ENCODE assay signal across 8 cellular contexts in the genomic region with DNA sequence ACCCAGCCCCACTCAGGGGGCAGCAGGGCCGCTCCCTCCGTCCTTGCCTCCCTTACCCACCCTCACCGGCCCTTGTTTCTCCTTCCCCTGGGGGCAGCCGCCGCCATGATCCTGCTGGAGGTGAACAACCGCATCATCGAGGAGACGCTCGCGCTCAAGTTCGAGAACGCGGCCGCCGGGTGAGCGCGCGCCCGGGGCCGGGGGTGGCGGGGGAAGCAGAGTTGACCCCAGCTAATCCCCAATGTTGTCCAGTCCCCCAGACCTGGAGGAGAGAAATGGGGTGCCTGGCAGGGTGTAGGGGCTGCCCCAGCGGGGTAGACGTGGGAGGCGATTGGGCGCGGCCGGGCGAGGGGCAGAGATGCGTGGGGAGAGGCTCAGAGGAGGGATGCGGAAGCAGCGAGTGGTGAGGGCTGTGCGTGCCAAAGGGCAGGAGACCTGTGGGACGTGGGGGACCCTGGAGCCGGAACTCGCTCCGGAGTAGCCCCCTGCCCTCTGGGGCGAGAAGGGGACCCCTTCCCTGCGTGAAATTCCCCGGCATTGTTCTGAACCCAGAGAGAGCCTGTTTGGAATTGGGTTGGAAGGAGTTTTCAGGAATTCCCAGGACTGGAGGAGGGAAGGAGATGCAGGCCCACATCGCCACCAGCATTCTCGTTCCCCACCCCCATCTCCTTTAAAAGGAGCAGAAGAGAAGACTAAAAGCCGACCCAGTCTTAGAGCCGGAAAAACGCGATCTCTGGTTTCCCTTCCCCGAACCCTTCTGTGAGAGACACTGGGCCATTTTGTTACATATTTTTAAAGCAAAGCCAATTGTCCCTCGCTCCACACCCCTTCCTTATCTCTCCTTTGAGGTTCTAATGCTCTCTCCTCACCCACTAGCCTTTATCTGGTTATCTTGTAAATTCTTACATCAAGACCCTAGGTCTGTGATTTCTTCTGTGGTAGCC. TPM values are rescaled to one million over a fixed set of nuclear protein-coding genes. Genes with fewer than 3 reads are reported as not detected.
DNase-seq lines count a peak whose midpoint lies in the region; ATAC-seq and TF ChIP-seq lines count a peak whose summit lies in the region.

No MANE protein-coding gene starts in this region.

- peak overlapping the region; percentile 98 for H3K4me3 Mint-ChIP-seq in activated B cell treated with CpG ODN at 0.5 μM for 24 hours

- no peak for TF ChIP-seq CTCF in C4-2B (conservative IDR thresholded peaks at IDR 0.05)
- no peak for TF ChIP-seq CTCF in activated B cell treated with CpG ODN at 0.5 μM for 24 hours (IDR thresholded peaks at IDR 0.05)
- TF ChIP-seq CTCF in cardiac fibroblast (IDR thresholded peaks at IDR 0.05; ENCODE audit: low read depth, low read length) = no peak

- H3K27me3 Mint-ChIP-seq in activated B cell treated with CpG ODN at 0.5 μM for 24 hours = no peaks in the 10 kb centered on the region

- peaks cover 53% of the 10 kb centered on the region for H3K4me1 Mint-ChIP-seq in activated B cell treated with CpG ODN at 0.5 μM for 24 hours

- POLR2A ChIA-PET in activated B cell treated with CpG ODN at 0.5 μM for 24 hours (lab: Charles Lee) = interaction anchor here (0.6 to 7.9 kb wide), 13 partner anchors 12 to 1170 kb away, joined by 3 to 211 read pairs (median 6); partner anchors contain the start of genes AAMP, CXCR1, GPBAR1 and PNKD

- CTCF ChIA-PET in activated B cell treated with CpG ODN at 0.5 μM for 24 hours (lab: Charles Lee) = interaction anchor here (0.7 to 4.4 kb wide), 5 partner anchors 12 to 52 kb away, joined by 3 to 23 read pairs (median 4); partner anchors contain the start of genes AAMP and PNKD

- peak overlapping the region; percentile 92 for H3K27ac ChIP-seq in C4-2B

- H3K9me3 Mint-ChIP-seq in activated B cell treated with CpG ODN at 0.5 μM for 24 hours = no peaks in the 10 kb centered on the region

- peaks cover 48% of the 10 kb centered on the region for H3K36me3 Mint-ChIP-seq in activated B cell treated with CpG ODN at 0.5 μM for 24 hours (ENCODE audit: low read depth)

- peak overlapping the region; percentile 99 for H3K27ac Mint-ChIP-seq in activated B cell treated with CpG ODN at 0.5 μM for 24 hours

- DNase-seq in HuH-7.5 (ENCODE audit: low spot score) (peak; percentile 34), activated B cell treated with CpG ODN at 0.5 μM for 24 hours (peak; percentile 65), cardiac fibroblast (ENCODE audit: low read depth in 2 of 2) (peak; percentile 38 to 46), left colon (peak; percentile 74 to 81)
- DNase-seq in stimulated activated CD4-positive, alpha-beta T cell treated with anti-CD3 and anti-CD28 coated beads, Interleukin-1b, Interleukin-23, amount 100 ng/mL, for 48 hours = peak; percentile 78

- peak overlapping the region; percentile 98 for H3K4me3 ChIP-seq in cardiac fibroblast (replicated peaks in 1 of 2; ENCODE audit: low read depth in 2 of 2, low read length in 2 of 2)

- peak; percentile 36 for ATAC-seq in GM19397 (IDR thresholded peaks at IDR 0.05; ENCODE audit: unreplicated experiment)
- ATAC-seq in activated B cell treated with CpG ODN at 0.5 μM for 24 hours (ENCODE audit: low read depth) = peak; percentile 66
- peak; percentile 83 for ATAC-seq in left colon
- no peak for ATAC-seq in GM18858 (IDR thresholded peaks at IDR 0.05; ENCODE audit: unreplicated experiment)

- intact Hi-C loops in activated B cell treated with CpG ODN at 0.5 μM for 24 hours (cut with micrococcal nuclease) = loop anchor here (1.0 to 5.0 kb wide), 13 partner anchors 12 to 1171 kb away; partner anchors contain the start of genes AAMP, CNOT9, CNPPD1 and GLB1L
- intact Hi-C loops in left colon (cut with DNase I, micrococcal nuclease) = loop anchor here in 1 of 2 donors (5.0 kb wide), 1 partner anchor 45 kb away; the partner anchor contains the start of gene GPBAR1

RNA-seq across cellular contexts. Expression of gene ARPC2, which starts 0.6 kb away (rescaled TPM):
- total RNA-seq in activated B cell treated with CpG ODN at 0.5 μM for 24 hours (711 and 737 TPM in 2 replicates), left colon (100 to 1,000 TPM; 304 to 347 TPM)

RNA-seq across cellular contexts. Expression of gene GPBAR1, which starts 43.2 kb away (rescaled TPM):
- total RNA-seq in activated B cell treated with CpG ODN at 0.5 μM for 24 hours = 0.67 and 0.81 TPM in 2 replicates
- 1 to 10 TPM; 1.8 to 3.0 TPM for total RNA-seq in left colon

RNA-seq across cellular contexts. Expression of gene CXCR1, which starts 50.9 kb away (rescaled TPM):
- total RNA-seq in activated B cell treated with CpG ODN at 0.5 μM for 24 hours (not detected in 2 replicates), left colon (under 1 TPM in 1 of 2 donors, not detected in 1; 0.11 TPM)

RNA-seq across cellular contexts. Expression of gene AAMP, which starts 52.3 kb away (rescaled TPM):
- total RNA-seq in activated B cell treated with CpG ODN at 0.5 μM for 24 hours = 63.4 and 63.6 TPM in 2 replicates
- total RNA-seq in left colon = 10 to 100 TPM; 96.2 to 97.2 TPM

RNA-seq across cellular contexts. Expression of gene PNKD, which starts 52.7 kb away (rescaled TPM):
- 21.0 and 23.7 TPM in 2 replicates for total RNA-seq in activated B cell treated with CpG ODN at 0.5 μM for 24 hours
- 100 to 1,000 TPM; 103 to 119 TPM for total RNA-seq in left colon
